8 cellular contexts compared by ENCODE assay signal in genomic region chr11:43830928-43831440, GRCh38. TPM values are rescaled to one million over a fixed set of nuclear protein-coding genes. Genes with fewer than 3 reads are reported as not detected.
DNase-seq lines count a peak whose midpoint lies in the region; ATAC-seq and TF ChIP-seq lines count a peak whose summit lies in the region.

No MANE protein-coding gene starts in this region.

- peaks cover 11% of the 10 kb centered on the region for H3K36me3 Mint-ChIP-seq in activated T-helper 1 cell treated with anti-CD3 and anti-CD28 coated beads, Interleukin-12 subunit alpha, Interleukin-12 subunit beta, Interleukin-2, Interleukin-4 antibody, amounts not matched to agents 30 ng/mL and 10 ng/mL and 1 ng/mL, durations not matched to agents 14 hours and 24 hours and 36 hours (ENCODE audit: low read depth)
- no peaks in the 10 kb centered on the region for H3K36me3 Mint-ChIP-seq in T-helper 17 cell (ENCODE audit: low read depth)

- H3K27me3 Mint-ChIP-seq in activated T-helper 1 cell treated with anti-CD3 and anti-CD28 coated beads, Interleukin-12 subunit alpha, Interleukin-12 subunit beta, Interleukin-2, Interleukin-4 antibody, amounts not matched to agents 30 ng/mL and 10 ng/mL and 1 ng/mL, durations not matched to agents 14 hours and 24 hours and 36 hours (ENCODE audit: insufficient read depth) = no peaks in the 10 kb centered on the region
- no peaks in the 10 kb centered on the region for H3K27me3 Mint-ChIP-seq in T-helper 17 cell

- no peak for ATAC-seq in GM19035 (IDR thresholded peaks at IDR 0.05; ENCODE audit: unreplicated experiment)
- no peak for ATAC-seq in T-helper 17 cell

- no peaks in the 10 kb centered on the region for H3K36me3 ChIP-seq in ovary

- peaks cover 3% of the 10 kb centered on the region for H3K4me1 ChIP-seq in ovary (ENCODE audit: insufficient read depth)

- no peaks in the 10 kb centered on the region for H3K9me3 Mint-ChIP-seq in activated T-helper 1 cell treated with anti-CD3 and anti-CD28 coated beads, Interleukin-12 subunit alpha, Interleukin-12 subunit beta, Interleukin-2, Interleukin-4 antibody, amounts not matched to agents 30 ng/mL and 10 ng/mL and 1 ng/mL, durations not matched to agents 14 hours and 24 hours and 36 hours

- H3K4me3 ChIP-seq in ovary = no peak overlapping the region

- WGBS in ovary, 3 donors = 30 to 48% (median 47%) methylated on average over 5 of the region's 5 CpGs

- H3K27ac Mint-ChIP-seq in activated T-helper 1 cell treated with anti-CD3 and anti-CD28 coated beads, Interleukin-12 subunit alpha, Interleukin-12 subunit beta, Interleukin-2, Interleukin-4 antibody, amounts not matched to agents 30 ng/mL and 10 ng/mL and 1 ng/mL, durations not matched to agents 14 hours and 24 hours and 36 hours = peak overlapping the region; percentile 80
- no peak overlapping the region for H3K27ac Mint-ChIP-seq in T-helper 17 cell

- intact Hi-C loops in activated T-helper 1 cell treated with anti-CD3 and anti-CD28 coated beads, Interleukin-12 subunit alpha, Interleukin-12 subunit beta, Interleukin-2, Interleukin-4 antibody, amounts not matched to agents 30 ng/mL and 10 ng/mL and 1 ng/mL, durations not matched to agents 14 hours and 24 hours and 36 hours (cut with micrococcal nuclease) = loop anchor here (1.0 kb wide), 5 partner anchors 21 to 187 kb away; partner anchors contain the start of gene HSD17B12
- intact Hi-C loops in ovary (cut with DNase I) = no loop called here

- no peak for TF ChIP-seq CTCF in ovary (IDR thresholded peaks at IDR 0.05)

- TF ChIP-seq EP300 in ovary (IDR thresholded peaks at IDR 0.05) = no peak

- H3K27me3 ChIP-seq in ovary = no peaks in the 10 kb centered on the region

- no peak overlapping the region for H3K4me3 Mint-ChIP-seq in activated T-helper 1 cell treated with anti-CD3 and anti-CD28 coated beads, Interleukin-12 subunit alpha, Interleukin-12 subunit beta, Interleukin-2, Interleukin-4 antibody, amounts not matched to agents 30 ng/mL and 10 ng/mL and 1 ng/mL, durations not matched to agents 14 hours and 24 hours and 36 hours
- no peak overlapping the region for H3K4me3 Mint-ChIP-seq in T-helper 17 cell

- H3K27ac ChIP-seq in ovary = no peak overlapping the region

- no peaks in the 10 kb centered on the region for H3K9me3 ChIP-seq in ovary
- H3K9me3 ChIP-seq in T-helper 17 cell (ENCODE audit: control insufficient read depth, low read length, poor library complexity, severe bottlenecking) = no peaks in the 10 kb centered on the region

- peaks cover 18% of the 10 kb centered on the region for H3K4me1 Mint-ChIP-seq in activated T-helper 1 cell treated with anti-CD3 and anti-CD28 coated beads, Interleukin-12 subunit alpha, Interleukin-12 subunit beta, Interleukin-2, Interleukin-4 antibody, amounts not matched to agents 30 ng/mL and 10 ng/mL and 1 ng/mL, durations not matched to agents 14 hours and 24 hours and 36 hours (ENCODE audit: low read depth)
- no peaks in the 10 kb centered on the region for H3K4me1 Mint-ChIP-seq in T-helper 17 cell

- peak; percentile 96 for DNase-seq in Daoy (ENCODE audit: low read depth)
- peak; percentile 89 for DNase-seq in LoVo (ENCODE audit: low spot score)
- DNase-seq in activated T-helper 1 cell treated with anti-CD3 and anti-CD28 coated beads, Interleukin-12 subunit alpha, Interleukin-12 subunit beta, Interleukin-2, Interleukin-4 antibody, amounts not matched to agents 30 ng/mL and 10 ng/mL and 1 ng/mL, durations not matched to agents 14 hours and 24 hours and 36 hours (ENCODE audit: low spot score) = peak; percentile 2
- peak; percentile 81 for DNase-seq in hepatic stellate cell (ENCODE audit: low spot score)
- DNase-seq in stimulated activated CD4-positive, alpha-beta T cell treated with anti-CD3 and anti-CD28 coated beads, Interleukin-4, amount 100 ng/mL, for 4 hours = peak; percentile 23 to 71
- DNase-seq in ovary = no peak
- no peak for DNase-seq in T-helper 17 cell

- no peak for TF ChIP-seq POLR2A in ovary (IDR thresholded peaks at IDR 0.05)

RNA-seq across cellular contexts. Expression of gene ALKBH3, which starts 49.6 kb away (rescaled TPM):
- 26.7 and 48.0 TPM in 2 replicates for total RNA-seq in Daoy (2014; rRNA removed; shearing (Covaris generic))
- total RNA-seq in activated T-helper 1 cell treated with anti-CD3 and anti-CD28 coated beads, Interleukin-12 subunit alpha, Interleukin-12 subunit beta, Interleukin-2, Interleukin-4 antibody, amounts not matched to agents 30 ng/mL and 10 ng/mL and 1 ng/mL, durations not matched to agents 14 hours and 24 hours and 36 hours = 32.7 and 38.1 TPM in 2 replicates
- 10 to 100 TPM; 25.4 to 53.5 (median 32.2) TPM for total RNA-seq in ovary
- polyA plus RNA-seq in ovary = 10 to 100 TPM; 30.4 to 36.6 TPM
- total RNA-seq in T-helper 17 cell = 10 to 100 TPM; 28.8 to 31.2 TPM

Comparison
In these comparisons a context has a peak if more than half of its experiments do, and no peak if none do; other contexts are left out.
1. DNase-seq: peak in Daoy (single experiment), LoVo (single experiment), activated T-helper 1 cell treated with anti-CD3 and anti-CD28 coated beads, Interleukin-12 subunit alpha, Interleukin-12 subunit beta, Interleukin-2, Interleukin-4 antibody, amounts not matched to agents 30 ng/mL and 10 ng/mL and 1 ng/mL, durations not matched to agents 14 hours and 24 hours and 36 hours (single experiment), hepatic stellate cell (single experiment) and stimulated activated CD4-positive, alpha-beta T cell treated with anti-CD3 and anti-CD28 coated beads, Interleukin-4, amount 100 ng/mL, for 4 hours (2 of 2); none in ovary (0 of 5) and T-helper 17 cell (0 of 3).